15 cellular contexts compared by ENCODE assay signal in genomic region chr12:47186246-47186645, GRCh38.
"Had no signal": no experiment of that assay in that cellular context is flagged by ENCODE, and none has a peak within 500 bp of the region (broad histone marks: within the 10 kb centered on the region; RNA-seq: fewer than 3 reads in every experiment).

No MANE protein-coding gene starts in this region.

- H3K9me3 ChIP-seq: heart left ventricle, mucosa of descending colon, prostate gland, right lobe of liver had no signal

- H3K4me1 ChIP-seq: parathyroid adenoma, prostate gland had no signal

- H3K27me3 ChIP-seq: heart left ventricle, right lobe of liver had no signal

- H3K27ac ChIP-seq: coronary artery, heart left ventricle, parathyroid adenoma, prostate gland, right lobe of liver had no signal

- H3K27ac Mint-ChIP-seq: nephron progenitor cell, type B pancreatic cell had no signal

- H3K36me3 ChIP-seq: heart left ventricle, prostate gland, right lobe of liver had no signal

- DNase-seq: effector CD4-positive, alpha-beta T cell; heart left ventricle; hippocampal formation; kidney glomerular epithelial cell; mucosa of descending colon; nephron progenitor cell; retina; right lobe of liver; stimulated activated CD4-positive, alpha-beta T cell treated with anti-CD3 and anti-CD28 coated beads, Interleukin-4, amount 100 ng/mL, for 1 hour; stimulated activated CD8-positive, alpha-beta memory T cell treated with anti-CD3 and anti-CD28 coated beads, Interleukin-4, amount 100 ng/mL, for 48 hours; stimulated activated naive B cell treated with anti-CD40 and anti-IgM and Interleukin-4, amounts not matched to agents 10 μg/mL and 1 μg/mL and 100 μg/mL, for 72 hours had no signal

- H3K27me3 Mint-ChIP-seq: stimulated activated naive B cell treated with anti-CD40 and anti-IgM and Interleukin-4, amounts not matched to agents 10 μg/mL and 1 μg/mL and 100 μg/mL, for 72 hours; type B pancreatic cell had no signal

- H3K4me1 Mint-ChIP-seq: nephron progenitor cell had no signal

- H3K4me3 Mint-ChIP-seq: nephron progenitor cell; stimulated activated naive B cell treated with anti-CD40 and anti-IgM and Interleukin-4, amounts not matched to agents 10 μg/mL and 1 μg/mL and 100 μg/mL, for 72 hours; type B pancreatic cell had no signal

- H3K9me3 Mint-ChIP-seq: nephron progenitor cell, type B pancreatic cell had no signal

- H3K36me3 Mint-ChIP-seq: type B pancreatic cell had no signal

- ATAC-seq: heart left ventricle; mucosa of descending colon; right lobe of liver; stimulated activated naive B cell treated with anti-CD40 and anti-IgM and Interleukin-4, amounts not matched to agents 10 μg/mL and 1 μg/mL and 100 μg/mL, for 72 hours had no signal

- H3K4me3 ChIP-seq: coronary artery, heart left ventricle, mucosa of descending colon, prostate gland, right lobe of liver had no signal
